ENCODE assay signal across 36 cellular contexts in genomic region chr20:49078310-49078709, GRCh38.
"Had no signal": no experiment of that assay in that cellular context is flagged by ENCODE, and none has a peak within 500 bp of the region (broad histone marks: within the 10 kb centered on the region; RNA-seq: fewer than 3 reads in every experiment).

No MANE protein-coding gene starts in this region.

- H3K27ac ChIP-seq: adrenal gland, body of pancreas, brain microvascular endothelial cell, breast epithelium, VCaP had no signal

- H3K27ac Mint-ChIP-seq: activated B cell treated with CpG ODN at 0.5 μM for 24 hours; activated CD4-positive, alpha-beta memory T cell treated with anti-CD3 and anti-CD28 coated beads for 36 hours; activated CD4-positive, alpha-beta T cell treated with anti-CD3 and anti-CD28 coated beads, Interleukin-2, amount 10 ng/mL, durations not matched to agents 24 days and 14 days; activated CD8-positive, alpha-beta T cell treated with anti-CD3 and anti-CD28 coated beads for 36 hours; activated naive CD4-positive, alpha-beta T cell treated with anti-CD3 and anti-CD28 coated beads for 36 hours; activated naive CD4-positive, alpha-beta T cell treated with anti-CD3 and anti-CD28 coated beads, Interleukin-2, amount 50 U/mL, for 72 hours; activated naive CD8-positive, alpha-beta T cell treated with anti-CD3 and anti-CD28 coated beads for 36 hours; activated T-cell treated with anti-CD3 and anti-CD28 coated beads, Interleukin-2, amount 50 U/mL, for 72 hours; activated T-helper 1 cell treated with anti-CD3 and anti-CD28 coated beads, Interleukin-12 subunit alpha, Interleukin-12 subunit beta, Interleukin-2, Interleukin-4 antibody, amounts not matched to agents 30 ng/mL and 10 ng/mL and 1 ng/mL, durations not matched to agents 14 hours and 24 hours and 36 hours; activated T-helper 17 cell treated with anti-CD3 and anti-CD28 coated beads, Interleukin-2, amount 50 U/mL, for 72 hours; T-helper 1 cell treated with Interleukin-12 subunit alpha and Interleukin-12 subunit beta and Interleukin-4 antibody, amounts not matched to agents 30 μg/mL and 1 μg/mL, for 36 hours; T-helper 2 cell treated with Interferon-gamma antibody and Interleukin-4, amounts not matched to agents 5 μg/mL and 100 μg/mL, for 36 hours had no signal

- H3K4me3 Mint-ChIP-seq: activated B cell treated with CpG ODN at 0.5 μM for 24 hours; activated CD4-positive, alpha-beta memory T cell treated with anti-CD3 and anti-CD28 coated beads for 36 hours; activated CD4-positive, alpha-beta T cell treated with anti-CD3 and anti-CD28 coated beads, Interleukin-2, amount 10 ng/mL, durations not matched to agents 24 days and 14 days; activated CD8-positive, alpha-beta T cell treated with anti-CD3 and anti-CD28 coated beads for 36 hours; activated naive CD4-positive, alpha-beta T cell treated with anti-CD3 and anti-CD28 coated beads for 36 hours; activated naive CD8-positive, alpha-beta T cell treated with anti-CD3 and anti-CD28 coated beads for 36 hours; activated T-cell treated with anti-CD3 and anti-CD28 coated beads, Interleukin-2, amount 50 U/mL, for 72 hours; activated T-helper 1 cell treated with anti-CD3 and anti-CD28 coated beads, Interleukin-12 subunit alpha, Interleukin-12 subunit beta, Interleukin-2, Interleukin-4 antibody, amounts not matched to agents 30 ng/mL and 10 ng/mL and 1 ng/mL, durations not matched to agents 14 hours and 24 hours and 36 hours; activated T-helper 17 cell treated with anti-CD3 and anti-CD28 coated beads, Interleukin-2, amount 50 U/mL, for 72 hours; T-helper 1 cell treated with Interleukin-12 subunit alpha and Interleukin-12 subunit beta and Interleukin-4 antibody, amounts not matched to agents 30 μg/mL and 1 μg/mL, for 36 hours; T-helper 2 cell treated with Interferon-gamma antibody and Interleukin-4, amounts not matched to agents 5 μg/mL and 100 μg/mL, for 36 hours had no signal

- FAIRE-seq: astrocyte, TTC549 had no signal

- H3K9me3 ChIP-seq: adrenal gland, body of pancreas, breast epithelium had no signal

- H3K4me3 ChIP-seq: adrenal gland, body of pancreas, breast epithelium had no signal

- H3K4me1 Mint-ChIP-seq: activated B cell treated with CpG ODN at 0.5 μM for 24 hours; activated naive CD8-positive, alpha-beta T cell treated with anti-CD3 and anti-CD28 coated beads for 36 hours had no signal

- H3K4me1 ChIP-seq: adrenal gland, body of pancreas, breast epithelium had no signal

- H3K27me3 Mint-ChIP-seq: activated B cell treated with CpG ODN at 0.5 μM for 24 hours; activated CD4-positive, alpha-beta memory T cell treated with anti-CD3 and anti-CD28 coated beads for 36 hours; activated CD4-positive, alpha-beta T cell treated with anti-CD3 and anti-CD28 coated beads, Interleukin-2, amount 10 ng/mL, durations not matched to agents 24 days and 14 days; activated CD8-positive, alpha-beta T cell treated with anti-CD3 and anti-CD28 coated beads for 36 hours; activated naive CD8-positive, alpha-beta T cell treated with anti-CD3 and anti-CD28 coated beads for 36 hours; activated T-helper 17 cell treated with anti-CD3 and anti-CD28 coated beads, Interleukin-2, amount 50 U/mL, for 72 hours had no signal

- DNase-seq: activated B cell treated with CpG ODN at 0.5 μM for 24 hours; activated CD4-positive, alpha-beta memory T cell treated with anti-CD3 and anti-CD28 coated beads for 36 hours; activated CD4-positive, alpha-beta T cell treated with anti-CD3 and anti-CD28 coated beads for 4 hours; activated CD4-positive, alpha-beta T cell treated with anti-CD3 and anti-CD28 coated beads, Interleukin-2, amount 10 ng/mL, durations not matched to agents 24 days and 14 days; activated CD4-positive, alpha-beta T cell treated with anti-CD3 and anti-CD28 coated beads, Interleukin-2, amount 50 U/mL, for 1 hour; activated CD4-positive, alpha-beta T cell treated with anti-CD3 and anti-CD28 coated beads, Interleukin-2, amount 50 U/mL, for 4 hours; activated CD4-positive, CD25-positive, alpha-beta regulatory T cell treated with anti-CD3 and anti-CD28 coated beads, Interleukin-2, amount 50 U/mL, for 72 hours; activated CD8-positive, alpha-beta memory T cell treated with anti-CD3 and anti-CD28 coated beads, Interleukin-2, amount 50 U/mL, for 4 hours; activated CD8-positive, alpha-beta T cell treated with anti-CD3 and anti-CD28 coated beads for 36 hours; activated effector memory CD4-positive, alpha-beta T cell treated with anti-CD3 and anti-CD28 coated beads, Interleukin-2, amount 50 U/mL, for 16 hours; activated gamma-delta T cell treated with Interleukin-2 at 50 U/mL for 16 hours; activated naive CD4-positive, alpha-beta T cell; activated naive CD4-positive, alpha-beta T cell treated with anti-CD3 and anti-CD28 coated beads for 36 hours; activated naive CD4-positive, alpha-beta T cell treated with anti-CD3 and anti-CD28 coated beads, Interleukin-2, amount 50 U/mL, for 16 hours; activated naive CD8-positive, alpha-beta T cell treated with anti-CD3 and anti-CD28 coated beads for 36 hours; activated T-cell treated with anti-CD3 and anti-CD28 coated beads for 4 hours; activated T-cell treated with anti-CD3 and anti-CD28 coated beads, Interleukin-2, amount 50 U/mL, for 1 hour; activated T-cell treated with anti-CD3 and anti-CD28 coated beads, Interleukin-2, amount 50 U/mL, for 72 hours; adrenal gland; amniotic stem cell; aorta; body of pancreas; brain microvascular endothelial cell; central memory CD4-positive, alpha-beta T cell; T-helper 1 cell; T-helper 2 cell; T-helper 9 cell had no signal

- ATAC-seq: activated CD8-positive, alpha-beta T cell treated with anti-CD3 and anti-CD28 coated beads for 36 hours; activated naive CD4-positive, alpha-beta T cell treated with anti-CD3 and anti-CD28 coated beads, Interleukin-2, amount 50 U/mL, for 72 hours; activated T-cell treated with anti-CD3 and anti-CD28 coated beads, Interleukin-2, amount 50 U/mL, for 72 hours; activated T-helper 17 cell treated with anti-CD3 and anti-CD28 coated beads, Interleukin-2, amount 50 U/mL, for 72 hours; body of pancreas had no signal

- H3K27me3 ChIP-seq: adrenal gland, body of pancreas, brain microvascular endothelial cell, breast epithelium had no signal

- H3K9me3 Mint-ChIP-seq: activated B cell treated with CpG ODN at 0.5 μM for 24 hours; activated CD4-positive, alpha-beta memory T cell treated with anti-CD3 and anti-CD28 coated beads for 36 hours; activated CD4-positive, alpha-beta T cell treated with anti-CD3 and anti-CD28 coated beads, Interleukin-2, amount 10 ng/mL, durations not matched to agents 24 days and 14 days; activated CD8-positive, alpha-beta T cell treated with anti-CD3 and anti-CD28 coated beads for 36 hours; activated naive CD4-positive, alpha-beta T cell treated with anti-CD3 and anti-CD28 coated beads for 36 hours; activated naive CD4-positive, alpha-beta T cell treated with anti-CD3 and anti-CD28 coated beads, Interleukin-2, amount 50 U/mL, for 72 hours; activated naive CD8-positive, alpha-beta T cell treated with anti-CD3 and anti-CD28 coated beads for 36 hours; activated T-cell treated with anti-CD3 and anti-CD28 coated beads, Interleukin-2, amount 50 U/mL, for 72 hours; activated T-helper 1 cell treated with anti-CD3 and anti-CD28 coated beads, Interleukin-12 subunit alpha, Interleukin-12 subunit beta, Interleukin-2, Interleukin-4 antibody, amounts not matched to agents 30 ng/mL and 10 ng/mL and 1 ng/mL, durations not matched to agents 14 hours and 24 hours and 36 hours; activated T-helper 17 cell treated with anti-CD3 and anti-CD28 coated beads, Interleukin-2, amount 50 U/mL, for 72 hours; T-helper 1 cell treated with Interleukin-12 subunit alpha and Interleukin-12 subunit beta and Interleukin-4 antibody, amounts not matched to agents 30 μg/mL and 1 μg/mL, for 36 hours; T-helper 2 cell treated with Interferon-gamma antibody and Interleukin-4, amounts not matched to agents 5 μg/mL and 100 μg/mL, for 36 hours had no signal
